In the genomic region with DNA sequence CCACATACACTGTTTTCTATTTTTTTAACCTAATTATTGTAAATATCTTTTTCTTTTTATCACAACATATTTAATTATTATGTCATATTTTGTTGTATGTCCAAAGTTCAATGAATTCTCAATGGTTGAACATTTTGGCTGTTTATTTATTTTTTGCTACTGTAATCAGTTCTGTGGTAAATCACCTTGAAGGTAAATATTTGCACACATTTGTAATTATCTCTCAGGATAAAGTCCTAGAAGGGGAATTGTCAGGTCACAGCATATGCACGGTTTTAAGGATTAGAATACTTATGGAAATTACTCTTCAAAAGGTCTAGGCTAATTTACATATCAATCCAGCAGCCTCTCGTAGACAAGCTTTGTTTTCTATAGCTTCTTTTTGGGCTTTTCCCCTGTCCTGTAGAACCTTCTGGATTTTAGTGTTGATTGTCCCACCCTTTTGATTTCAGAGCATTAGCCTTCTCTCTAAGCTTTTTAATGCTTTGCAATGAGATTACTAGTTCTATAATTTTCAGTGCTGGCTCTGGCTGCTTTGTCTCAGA, we compare ENCODE assay signal across 1 cellular context.
A peak's percentile ranks its signal among the peaks of the same experiment; 100 is the strongest.
TF ChIP-seq lines count a peak whose summit lies in the region.

No MANE protein-coding gene starts in this region.

TF ChIP-seq in liver, 16 proteins besides CTCF, POLR2A, EP300 and RAD21 (continued from another document):
- peak in 1 of 2 donors; percentile 7 for TF ChIP-seq HNF4A (conservative IDR thresholded peaks at IDR 0.05)
